8 cellular contexts compared by ENCODE assay signal in genomic region chr14:91350813-91351507, GRCh38.
DNase-seq lines count a peak whose midpoint lies in the region; ATAC-seq and TF ChIP-seq lines count a peak whose summit lies in the region.

No MANE protein-coding gene starts in this region.

- H3K36me3 ChIP-seq in RWPE2 (ENCODE audit: low read depth), result no peaks in the 10 kb centered on the region
- H3K36me3 ChIP-seq in psoas muscle (ENCODE audit: insufficient read depth in 1 of 2, low read depth in 1 of 2), result no peaks in the 10 kb centered on the region

- intact Hi-C loops in psoas muscle (cut with DNase I), result no loop called here

- peak overlapping the region; percentile 3 for H3K27ac ChIP-seq in RWPE2 (ENCODE audit: poor library complexity, severe bottlenecking)
- no peak overlapping the region for H3K27ac ChIP-seq in psoas muscle

- DNase-seq in RWPE2 (ENCODE audit: low spot score) (peak; percentile 41), GDM1 (lab: John Stamatoyannopoulos, UW) (no peak), ecto neural progenitor cell (ENCODE audit: low spot score) (no peak), psoas muscle (no peak)
- peak; percentile 46 for DNase-seq in effector CD4-positive, alpha-beta T cell
- DNase-seq in stimulated activated CD8-positive, alpha-beta memory T cell treated with anti-CD3 and anti-CD28 coated beads, Interleukin-7, amount 100 ng/mL, for 4 hours (ENCODE audit: low read depth in 2 of 2), result peak; percentile 52 to 64

- H3K27me3 ChIP-seq in RWPE2 (ENCODE audit: insufficient read depth, poor library complexity, severe bottlenecking) (no peaks in the 10 kb centered on the region), psoas muscle (ENCODE audit: insufficient read depth in 3 of 3, low read length in 2 of 3) (no peaks in the 10 kb centered on the region)

- peaks cover 18% of the 10 kb centered on the region for H3K4me1 ChIP-seq in RWPE2 (ENCODE audit: insufficient read depth, poor library complexity, severe bottlenecking)
- no peaks in the 10 kb centered on the region for H3K4me1 ChIP-seq in psoas muscle

- TF ChIP-seq CTCF in RWPE2 (IDR thresholded peaks at IDR 0.05; ENCODE audit: poor library complexity, severe bottlenecking) (no peak), psoas muscle (IDR thresholded peaks at IDR 0.05) (no peak)

- peak; percentile 51 for ATAC-seq in GM18868 (IDR thresholded peaks at IDR 0.05; ENCODE audit: unreplicated experiment)
- ATAC-seq in HG02840 (IDR thresholded peaks at IDR 0.05; ENCODE audit: low FRiP score, unreplicated experiment), result peak; percentile 57
- ATAC-seq in RWPE2 (ENCODE audit: low read depth), result peak; percentile 56
- ATAC-seq in psoas muscle, result no peak

- H3K4me3 ChIP-seq in RWPE2 (ENCODE audit: severe bottlenecking) (peak overlapping the region; percentile 14), psoas muscle (no peak overlapping the region)

- H3K9me3 ChIP-seq in RWPE2 (ENCODE audit: severe bottlenecking) (no peaks in the 10 kb centered on the region), psoas muscle (no peaks in the 10 kb centered on the region)

- 71 to 82% (median 79%) methylated on average over 18 of the region's 18 CpGs for WGBS in psoas muscle, 3 donors

Comparison
In these comparisons a context has a peak if more than half of its experiments do, and no peak if none do; other contexts are left out.
1. ATAC-seq: peak in GM18868 (single experiment), HG02840 (single experiment) and RWPE2 (single experiment); none in psoas muscle (0 of 4).
2. DNase-seq: peak in RWPE2 (single experiment), effector CD4-positive, alpha-beta T cell (single experiment) and stimulated activated CD8-positive, alpha-beta memory T cell treated with anti-CD3 and anti-CD28 coated beads, Interleukin-7, amount 100 ng/mL, for 4 hours (2 of 2); none in GDM1 (single experiment), ecto neural progenitor cell (single experiment) and psoas muscle (0 of 2).